Comparison of ENCODE assay signal across 21 cellular contexts in genomic region chr13:46131705-46132104, GRCh38. TPM values are rescaled to one million over a fixed set of nuclear protein-coding genes. Genes with fewer than 3 reads are reported as not detected.
"Had no signal": no experiment of that assay in that cellular context is flagged by ENCODE, and none has a peak within 500 bp of the region (broad histone marks: within the 10 kb centered on the region; RNA-seq: fewer than 3 reads in every experiment).

No MANE protein-coding gene starts in this region.

- H3K9me3 ChIP-seq: spleen, upper lobe of left lung had no signal

- H3K27me3 ChIP-seq: spleen, upper lobe of left lung had no signal

- DNase-seq: activated CD4-positive, alpha-beta T cell treated with anti-CD3 and anti-CD28 coated beads, Interleukin-2, amount 50 U/mL, for 4 hours; activated CD8-positive, alpha-beta memory T cell treated with anti-CD3 and anti-CD28 coated beads, Interleukin-2, amount 50 U/mL, for 4 hours; activated naive CD4-positive, alpha-beta T cell treated with Interleukin-2 at 50 U/mL for 16 hours; dermis blood vessel endothelial cell; endodermal cell; erythroblast; hippocampal formation; nephron progenitor cell; spleen; stimulated activated CD4-positive, alpha-beta T cell treated with anti-CD3 and anti-CD28 coated beads, Interleukin-1b, Interleukin-23, amount 100 ng/mL, for 48 hours; stimulated activated naive CD4-positive, alpha-beta T cell treated with Interleukin-2 at 50 U/mL for 16 hours; upper lobe of left lung had no signal

- H3K4me3 ChIP-seq: lung, spleen, upper lobe of left lung had no signal

- H3K9me3 Mint-ChIP-seq: activated T-helper 1 cell treated with anti-CD3 and anti-CD28 coated beads, Interleukin-12 subunit alpha, Interleukin-12 subunit beta, Interleukin-2, Interleukin-4 antibody, amounts not matched to agents 30 ng/mL and 10 ng/mL and 1 ng/mL, durations not matched to agents 14 hours and 24 hours and 36 hours; endodermal cell; nephron progenitor cell; T-helper 2 cell treated with Interferon-gamma antibody and Interleukin-4, amounts not matched to agents 5 μg/mL and 100 μg/mL, for 36 hours had no signal

- ATAC-seq: sciatic nerve had no signal

- H3K27ac ChIP-seq: upper lobe of left lung had no signal

- H3K27ac Mint-ChIP-seq: activated T-helper 1 cell treated with anti-CD3 and anti-CD28 coated beads, Interleukin-12 subunit alpha, Interleukin-12 subunit beta, Interleukin-2, Interleukin-4 antibody, amounts not matched to agents 30 ng/mL and 10 ng/mL and 1 ng/mL, durations not matched to agents 14 hours and 24 hours and 36 hours; endodermal cell; nephron progenitor cell; T-helper 2 cell treated with Interferon-gamma antibody and Interleukin-4, amounts not matched to agents 5 μg/mL and 100 μg/mL, for 36 hours had no signal

- H3K4me3 Mint-ChIP-seq: activated T-helper 1 cell treated with anti-CD3 and anti-CD28 coated beads, Interleukin-12 subunit alpha, Interleukin-12 subunit beta, Interleukin-2, Interleukin-4 antibody, amounts not matched to agents 30 ng/mL and 10 ng/mL and 1 ng/mL, durations not matched to agents 14 hours and 24 hours and 36 hours; endodermal cell; nephron progenitor cell; T-helper 2 cell treated with Interferon-gamma antibody and Interleukin-4, amounts not matched to agents 5 μg/mL and 100 μg/mL, for 36 hours had no signal

RNA-seq across cellular contexts. Expression of gene CPB2, which starts 26.9 kb away (rescaled TPM):
- total RNA-seq: activated T-helper 1 cell treated with anti-CD3 and anti-CD28 coated beads, Interleukin-12 subunit alpha, Interleukin-12 subunit beta, Interleukin-2, Interleukin-4 antibody, amounts not matched to agents 30 ng/mL and 10 ng/mL and 1 ng/mL, durations not matched to agents 14 hours and 24 hours and 36 hours; cerebellum; dermis blood vessel endothelial cell; endodermal cell; mononuclear cell; osteoblast; pulmonary artery endothelial cell; sciatic nerve; spleen; temporal lobe had no signal
- polyA plus RNA-seq: spleen had no signal

RNA-seq across cellular contexts. Expression of gene LCP1, which starts 50.3 kb away (rescaled TPM):
- total RNA-seq: dermis blood vessel endothelial cell had no signal
